19 cellular contexts compared by ENCODE assay signal in genomic region chr20:14343658-14344057, GRCh38. TPM values are rescaled to one million over a fixed set of nuclear protein-coding genes. Genes with fewer than 3 reads are reported as not detected.
DNase-seq lines count a peak whose midpoint lies in the region; ATAC-seq, FAIRE-seq and TF ChIP-seq lines count a peak whose summit lies in the region.
"Had no signal": no experiment of that assay in that cellular context is flagged by ENCODE, and none has a peak within 500 bp of the region (broad histone marks: within the 10 kb centered on the region; RNA-seq: fewer than 3 reads in every experiment).

No MANE protein-coding gene starts in this region.

- ATAC-seq in GM18517 (IDR thresholded peaks at IDR 0.05; ENCODE audit: unreplicated experiment) (peak; percentile 45), GM12878 (peak; percentile 74), GM21360 (IDR thresholded peaks at IDR 0.05; ENCODE audit: unreplicated experiment) (no peak)
- ATAC-seq: CD8-positive, alpha-beta T cell had no signal

- BruUV-seq in Caco-2 (replicated peaks; lab: Mats Ljungman, UMichigan) = no TSS peak
- no TSS peak for BruUV-seq in GM12878 (replicated peaks; lab: Mats Ljungman, UMichigan)

- H3K4me1 Mint-ChIP-seq in Caco-2 (ENCODE audit: low read depth, unreplicated experiment) (peaks cover 34% of the 10 kb centered on the region), nephron (peaks cover 18% of the 10 kb centered on the region)
- H3K4me1 Mint-ChIP-seq: CD14-positive monocyte had no signal

- no peaks in the 10 kb centered on the region for H3K79me2 ChIP-seq in GM12878 (ENCODE audit: control insufficient read depth, insufficient read depth, low read length)

- TF ChIP-seq RAD21 in GM12878 (IDR thresholded peaks at IDR 0.05; ENCODE audit: insufficient read depth, low read depth, low read length) = no peak

- no peak overlapping the region for H3K27ac ChIP-seq in GM12878 (ENCODE audit: control insufficient read depth, insufficient read depth)

- TF ChIP-seq POLR2A in GM12878 (IDR thresholded peaks at IDR 0.05; ENCODE audit: low read depth, low read length) = no peak

- H3K4me3 Mint-ChIP-seq in Caco-2 (ENCODE audit: unreplicated experiment) (no peak overlapping the region), nephron (no peak overlapping the region)
- H3K4me3 Mint-ChIP-seq: CD14-positive monocyte; CD8-positive, alpha-beta T cell; H9 had no signal

- H3K4me2 ChIP-seq in GM12878 (ENCODE audit: control insufficient read depth, insufficient read depth) = no peak overlapping the region

- no peaks in the 10 kb centered on the region for H4K20me1 ChIP-seq in GM12878 (ENCODE audit: control insufficient read depth, insufficient read depth)

- RAD21 ChIA-PET in GM12878 (lab: Charles Lee; ENCODE audit: unreplicated experiment) = no interaction called here

- in situ Hi-C loops in GM12878 (cut with MboI) = loop anchor here (25.0 kb wide), 1 partner anchor 1319 kb away; no protein-coding TSS in a partner anchor

- H3K4me3 ChIP-seq in Caco-2 (ENCODE audit: low read depth, low read length) = no peak overlapping the region
- no peak overlapping the region for H3K4me3 ChIP-seq in GM12878

- H3K4me1 ChIP-seq in Caco-2 (peaks cover 73% of the 10 kb centered on the region), GM12878 (ENCODE audit: control insufficient read depth, insufficient read depth, low read length) (no peaks in the 10 kb centered on the region)

- no peak overlapping the region for H3K9ac ChIP-seq in GM12878 (ENCODE audit: control insufficient read depth, insufficient read depth, low read length)

- no peak overlapping the region for H2AFZ ChIP-seq in GM12878 (ENCODE audit: control insufficient read depth, low read depth, low read length)

- H3K27me3 ChIP-seq in Caco-2 (replicated peaks; ENCODE audit: control insufficient read depth, insufficient read depth, low read length) (no peaks in the 10 kb centered on the region), GM12878 (replicated peaks in 1 of 2; ENCODE audit: control insufficient read depth in 2 of 2, insufficient read depth in 2 of 2, low read length in 1 of 2) (no peaks in the 10 kb centered on the region)

- H3K9me3 ChIP-seq in Caco-2 = no peaks in the 10 kb centered on the region
- no peaks in the 10 kb centered on the region for H3K9me3 ChIP-seq in GM12878 (replicated peaks; ENCODE audit: control insufficient read depth, insufficient read depth, low read length)

- no peak for TF ChIP-seq CTCF in Caco-2 (IDR thresholded peaks at IDR 0.05; ENCODE audit: insufficient read depth in 1 of 2, low read depth in 1 of 2, low read length in 1 of 2, severe bottlenecking in 1 of 2, unreplicated experiment in 1 of 2)
- TF ChIP-seq CTCF in GM12878 (IDR thresholded peaks at IDR 0.05 in 2 of 3, conservative IDR thresholded peaks at IDR 0.05 in 1 of 3; ENCODE audit: control insufficient read depth in 2 of 3, extremely low read depth in 1 of 3, insufficient read depth in 1 of 3, low read depth in 3 of 3, low read length in 3 of 3) = no peak
- no peak for TF ChIP-seq CTCF in nephron (IDR thresholded peaks at IDR 0.05; ENCODE audit: unreplicated experiment in 3 of 3)

- H3K27ac Mint-ChIP-seq in Caco-2 (ENCODE audit: unreplicated experiment) = peak overlapping the region; percentile 71
- peak overlapping the region; percentile 32 to 40 (median 35) for H3K27ac Mint-ChIP-seq in nephron
- H3K27ac Mint-ChIP-seq: CD14-positive monocyte; CD8-positive, alpha-beta T cell; H9 had no signal

- POLR2A ChIA-PET in Caco-2 (lab: Charles Lee) (no interaction called here), GM12878 (lab: Charles Lee) (no interaction called here)

- H3K27me3 Mint-ChIP-seq in Caco-2 (ENCODE audit: insufficient read depth, unreplicated experiment) (no peaks in the 10 kb centered on the region), nephron (ENCODE audit: low read depth) (peaks cover 4% of the 10 kb centered on the region)

- H3K9me3 Mint-ChIP-seq in Caco-2 (ENCODE audit: unreplicated experiment) (peaks cover 10% of the 10 kb centered on the region), nephron (no peaks in the 10 kb centered on the region)
- H3K9me3 Mint-ChIP-seq: H9 had no signal

- WGBS in GM12878 (ENCODE audit: insufficient coverage, insufficient replicate concordance, low lambda C conversion rate, missing lambda C conversion rate) = 0% methylated on average over 2 of the region's 2 CpGs

- SMC1A ChIA-PET in GM12878 (lab: Charles Lee; ENCODE audit: uncharacterized antibody, unreplicated experiment) = interaction anchor here (0.6 to 1.5 kb wide), 3 partner anchors 24 to 1929 kb away, joined by 3 read pairs; no protein-coding TSS in a partner anchor

- H3K36me3 Mint-ChIP-seq in Caco-2 (ENCODE audit: insufficient read depth, unreplicated experiment) (no peaks in the 10 kb centered on the region), nephron (ENCODE audit: low read depth) (no peaks in the 10 kb centered on the region)
- H3K36me3 Mint-ChIP-seq: CD14-positive monocyte; CD8-positive, alpha-beta T cell had no signal

- TF ChIP-seq EP300 in GM12878 (IDR thresholded peaks at IDR 0.05; ENCODE audit: borderline replicate concordance in 1 of 2, control insufficient read depth in 1 of 2, low read depth in 2 of 2, low read length in 2 of 2) = no peak

- no peak for FAIRE-seq in GM12878 (lab: Jason Lieb, UNC)

- no peak for DNase-seq in Caco-2
- no peak for DNase-seq in GM12878 (ENCODE audit: low read depth, low spot score)
- no peak for DNase-seq in effector CD8-positive, alpha-beta T cell (lab: John Stamatoyannopoulos, UW)
- DNase-seq in activated effector memory CD4-positive, alpha-beta T cell treated with anti-CD3 and anti-CD28 coated beads, Interleukin-2, amount 50 U/mL, for 16 hours = no peak
- no peak for DNase-seq in NCI-H2196 (lab: John Stamatoyannopoulos, UW; ENCODE audit: unreplicated experiment)
- DNase-seq: CD8-positive, alpha-beta T cell; COR-L47; DND-41; GDM1; GOT3; H9; IMR-90; Kasumi-1; KBM-7 had no signal

- CTCF ChIA-PET in Caco-2 (lab: Charles Lee) (interaction anchor here (1.2 kb wide), 1 partner anchor 89 kb away, joined by 3 read pairs; no protein-coding TSS in a partner anchor), GM12878 (lab: Yijun Ruan, JAX) (no interaction called here)

- H3K36me3 ChIP-seq in Caco-2 (ENCODE audit: control insufficient read depth, insufficient read depth, low read length) (no peaks in the 10 kb centered on the region), GM12878 (ENCODE audit: control insufficient read depth in 2 of 2, insufficient read depth in 2 of 2, low read length in 1 of 2) (no peaks in the 10 kb centered on the region)

- intact Hi-C loops in Caco-2 (cut with micrococcal nuclease; ENCODE audit: unreplicated experiment) (loop anchor here (1.0 to 2.0 kb wide), 3 partner anchors 63 to 643 kb away; no protein-coding TSS in a partner anchor), GM12878 (cut with micrococcal nuclease; ENCODE audit: unreplicated experiment) (loop anchor here (5.0 kb wide), 1 partner anchor 59 kb away; no protein-coding TSS in a partner anchor)

TF ChIP-seq in GM12878, 131 proteins besides CTCF, POLR2A, EP300 and RAD21:
- TF ChIP-seq BHLHE40 (IDR thresholded peaks at IDR 0.05; ENCODE audit: borderline replicate concordance in 1 of 2, low read depth in 2 of 2, low read length in 1 of 2) (peak; percentile 30 to 46; a peak in 2 of 4 replicates), NKRF (conservative IDR thresholded peaks at IDR 0.05) (no peak)

RNA-seq across cellular contexts. Expression of gene FLRT3, which starts 6.2 kb away (rescaled TPM):
- total RNA-seq in Caco-2 (2022) (98.2 and 107 TPM in 2 replicates), GM12878 (2014; rRNA removed) (0.06 and 0.16 TPM in 2 replicates), GM12878 (2014; rRNA removed; fragmentation: Illumina TruSeq; extraction: Trizol) (0.31 and 0.37 TPM in 2 replicates), GM12878 (2021) (0.11 and 0.23 TPM in 2 replicates)
- total RNA-seq in GM12878 (2013; cell fraction: nucleolus; rRNA removed) = not detected in 2 replicates
- polyA plus RNA-seq in GM12878 (2011; ENCODE audit: low read depth) = not detected
- polyA plus RNA-seq in GM12878 (2011; rRNA removed) (1.9 and 2.4 TPM in 2 replicates), GM12878 (2014; fragmentation: Illumina TruSeq; extraction: Trizol) (0.21 and 0.35 TPM in 2 replicates), GM12878 (2014; fragmentation: Nextera tagmentation; extraction: Ambion mirVana) (1 to 10 TPM in 1 of 2 experiments, under 1 TPM in 1; 0.47 to 1.0 TPM), GM12878 (2014; rRNA removed) (0.08 and 0.13 TPM in 2 replicates), GM12878 (2016; fragmentation: Nextera tagmentation; extraction: Ambion mirVana) (under 1 TPM; 0.09 to 0.26 TPM)
- polyA plus RNA-seq in GM12878 (2011; cell fraction: cytosol; rRNA removed) = 0.95 and 1.0 TPM in 2 replicates
- polyA plus RNA-seq in GM12878 (2011; cell fraction: nucleus; rRNA removed) = 1.3 and 2.0 TPM in 2 replicates
- 0.07 TPM in 1 of 2 replicates, not detected in the other for polyA plus RNA-seq in GM12878 (2012)
- 2.1 and 3.0 TPM in 2 replicates for polyA minus RNA-seq in GM12878 (2011; rRNA and poly(A)+ RNA removed)
- 0.80 and 2.1 TPM in 2 replicates for polyA minus RNA-seq in GM12878 (2011; cell fraction: cytosol; rRNA and poly(A)+ RNA removed)
- polyA minus RNA-seq in GM12878 (2011; cell fraction: nucleus; rRNA and poly(A)+ RNA removed) = 1.2 and 2.5 TPM in 2 replicates
- total RNA-seq: A673; CD8-positive, alpha-beta T cell had no signal
- polyA plus RNA-seq: CD14-positive monocyte had no signal

Comparison
In these comparisons a context has a peak if more than half of its experiments do, and no peak if none do; other contexts are left out.
1. RNA of gene FLRT3, which starts 6.2 kb away (total RNA-seq): 98.2 to 107 TPM in Caco-2; 0.06 to 0.37 TPM in GM12878; every median in the first group is over 10 times any median in the second.